In genomic region chr16:9092282-9092962, GRCh38 we compare ENCODE assay signal across 8 cellular contexts. TPM values are rescaled to one million over a fixed set of nuclear protein-coding genes. Genes with fewer than 3 reads are reported as not detected.
A peak's percentile ranks its signal among the peaks of the same experiment; 100 is the strongest.
DNase-seq lines count a peak whose midpoint lies in the region; ATAC-seq and TF ChIP-seq lines count a peak whose summit lies in the region.

No MANE protein-coding gene starts in this region.

- H3K27me3 ChIP-seq in CD4-positive, alpha-beta T cell (ENCODE audit: control insufficient read depth, insufficient read depth, low read length) = no peaks in the 10 kb centered on the region
- no peaks in the 10 kb centered on the region for H3K27me3 ChIP-seq in duodenal mucosa (ENCODE audit: control insufficient read depth in 1 of 2, insufficient read depth in 2 of 2, low read length in 2 of 2)

- H3K4me1 ChIP-seq in duodenal mucosa (ENCODE audit: control insufficient read depth in 1 of 2, insufficient read depth in 2 of 2, low read length in 2 of 2) (peaks cover 37 to 39% of the 10 kb centered on the region in 2 donors), mesodermal cell (ENCODE audit: control insufficient read depth, insufficient read depth, low read length, poor library complexity, severe bottlenecking) (peaks cover 4% of the 10 kb centered on the region)

- DNase-seq in CD4-positive, alpha-beta T cell = peak; percentile 4 to 57 (median 45)
- DNase-seq in KG1 (lab: John Stamatoyannopoulos, UW) (peak; percentile 50), NCI-H774 (lab: John Stamatoyannopoulos, UW) (no peak)
- DNase-seq in activated CD4-positive, alpha-beta T cell treated with anti-CD3 and anti-CD28 coated beads, Interleukin-2, amount 10 ng/mL, durations not matched to agents 7 days and 5 days = peak; percentile 59
- peak; percentile 71 for DNase-seq in stimulated activated naive CD8-positive, alpha-beta T cell treated with anti-CD3 and anti-CD28 coated beads, Interleukin-15, Interleukin-2, amounts not matched to agents 100 U/mL and 50 U/mL, for 24 hours

- peak; percentile 7 for ATAC-seq in CD4-positive, alpha-beta T cell (ENCODE audit: poor library complexity)
- peak; percentile 5 for ATAC-seq in GM19463 (IDR thresholded peaks at IDR 0.05; ENCODE audit: unreplicated experiment)
- ATAC-seq in stimulated activated naive CD8-positive, alpha-beta T cell treated with anti-CD3 and anti-CD28 coated beads, Interleukin-15, Interleukin-2, amounts not matched to agents 100 U/mL and 50 U/mL, for 24 hours = peak; percentile 3

- 0% methylated on average over 32 to 46 of the region's 63 CpGs for WGBS in mesodermal cell (ENCODE audit: insufficient coverage in 2 of 2), 2 experiments

- peaks cover 56% of the 10 kb centered on the region for H3K36me3 Mint-ChIP-seq in CD4-positive, alpha-beta T cell (ENCODE audit: low read depth)
- H3K36me3 Mint-ChIP-seq in activated CD4-positive, alpha-beta T cell treated with anti-CD3 and anti-CD28 coated beads, Interleukin-2, amount 10 ng/mL, durations not matched to agents 7 days and 5 days (ENCODE audit: low read depth) = peaks cover 38% of the 10 kb centered on the region

- POLR2A ChIA-PET in CD4-positive, alpha-beta T cell (lab: Charles Lee) = interaction anchor here (1.6 to 4.1 kb wide), 12 partner anchors 9 to 1850 kb away, joined by 4 to 81 read pairs (median 15); partner anchors contain the start of genes CARHSP1, DEXI, NUBP1 and PMM2
- POLR2A ChIA-PET in activated CD4-positive, alpha-beta T cell treated with anti-CD3 and anti-CD28 coated beads, Interleukin-2, amount 10 ng/mL, durations not matched to agents 7 days and 5 days (lab: Charles Lee) = interaction anchor here (1.0 kb wide), 1 partner anchor 10 kb away, joined by 4 read pairs; no protein-coding TSS in a partner anchor

- intact Hi-C loops in CD4-positive, alpha-beta T cell (cut with DNase I, micrococcal nuclease) = loop anchor here (1.0 to 5.0 kb wide), 7 partner anchors 35 to 1295 kb away; partner anchors contain the start of genes PMM2 (in 2 of the 2), TMEM186 (in 2 of the 2), USP7 (in 2 of the 2) and ATF7IP2 (in 1 of the 2)

- no peaks in the 10 kb centered on the region for H3K27me3 Mint-ChIP-seq in CD4-positive, alpha-beta T cell
- no peaks in the 10 kb centered on the region for H3K27me3 Mint-ChIP-seq in activated CD4-positive, alpha-beta T cell treated with anti-CD3 and anti-CD28 coated beads, Interleukin-2, amount 10 ng/mL, durations not matched to agents 7 days and 5 days

- H3K36me3 ChIP-seq in duodenal mucosa (ENCODE audit: control insufficient read depth in 1 of 2, insufficient read depth in 2 of 2, low read length in 2 of 2) (peaks cover 0 to 11% of the 10 kb centered on the region in 2 donors), mesodermal cell (ENCODE audit: control insufficient read depth, insufficient read depth, low read length) (peaks cover 43% of the 10 kb centered on the region)

- TF ChIP-seq CTCF in CD4-positive, alpha-beta T cell (IDR thresholded peaks at IDR 0.05) = no peak

- H3K9ac ChIP-seq in duodenal mucosa (ENCODE audit: low read depth in 1 of 2, low read length in 2 of 2) = peak overlapping the region; percentile 94 to 97

- peaks cover 54% of the 10 kb centered on the region for H3K4me1 Mint-ChIP-seq in CD4-positive, alpha-beta T cell (ENCODE audit: low read depth)
- H3K4me1 Mint-ChIP-seq in activated CD4-positive, alpha-beta T cell treated with anti-CD3 and anti-CD28 coated beads, Interleukin-2, amount 10 ng/mL, durations not matched to agents 7 days and 5 days = peaks cover 37% of the 10 kb centered on the region

- H3K4me3 Mint-ChIP-seq in CD4-positive, alpha-beta T cell = peak overlapping the region; percentile 96
- peak overlapping the region; percentile 95 for H3K4me3 Mint-ChIP-seq in activated CD4-positive, alpha-beta T cell treated with anti-CD3 and anti-CD28 coated beads, Interleukin-2, amount 10 ng/mL, durations not matched to agents 7 days and 5 days

- H3K27ac Mint-ChIP-seq in CD4-positive, alpha-beta T cell = peak overlapping the region; percentile 97
- H3K27ac Mint-ChIP-seq in activated CD4-positive, alpha-beta T cell treated with anti-CD3 and anti-CD28 coated beads, Interleukin-2, amount 10 ng/mL, durations not matched to agents 7 days and 5 days = peak overlapping the region; percentile 100

- CTCF ChIA-PET in CD4-positive, alpha-beta T cell (lab: Charles Lee) = no interaction called here
- CTCF ChIA-PET in activated CD4-positive, alpha-beta T cell treated with anti-CD3 and anti-CD28 coated beads, Interleukin-2, amount 10 ng/mL, durations not matched to agents 7 days and 5 days (lab: Charles Lee) = interaction anchor here (1.0 to 2.8 kb wide), 4 partner anchors 10 to 45 kb away, joined by 3 to 11 read pairs (median 7); no protein-coding TSS in a partner anchor

- H3K27ac ChIP-seq in CD4-positive, alpha-beta T cell (ENCODE audit: low read depth, low read length) = peak overlapping the region; percentile 90
- H3K27ac ChIP-seq in duodenal mucosa (ENCODE audit: low read depth, low read length) (peak overlapping the region; percentile 99), mesodermal cell (ENCODE audit: low read depth, low read length, severe bottlenecking) (peak overlapping the region; percentile 81)

- no peaks in the 10 kb centered on the region for H3K9me3 Mint-ChIP-seq in CD4-positive, alpha-beta T cell
- no peaks in the 10 kb centered on the region for H3K9me3 Mint-ChIP-seq in activated CD4-positive, alpha-beta T cell treated with anti-CD3 and anti-CD28 coated beads, Interleukin-2, amount 10 ng/mL, durations not matched to agents 7 days and 5 days

- H3K4me3 ChIP-seq in duodenal mucosa (ENCODE audit: low read depth in 1 of 2, low read length in 2 of 2) = peak overlapping the region; percentile 89 to 92
- peak overlapping the region; percentile 96 for H3K4me3 ChIP-seq in mesodermal cell (ENCODE audit: extremely low read depth, insufficient read depth, low read length, poor library complexity, severe bottlenecking)

- H3K9me3 ChIP-seq in CD4-positive, alpha-beta T cell (ENCODE audit: control insufficient read depth, low read length) = no peaks in the 10 kb centered on the region
- H3K9me3 ChIP-seq in duodenal mucosa (ENCODE audit: control insufficient read depth in 1 of 2, low read length in 2 of 2) = no peaks in the 10 kb centered on the region
- no peaks in the 10 kb centered on the region for H3K9me3 ChIP-seq in mesodermal cell (ENCODE audit: control insufficient read depth, low read length)

RNA-seq across cellular contexts. Expression of gene HAPSTR1, which starts 1.0 kb away (rescaled TPM):
- total RNA-seq in CD4-positive, alpha-beta T cell = 100 to 1,000 TPM; 152 to 153 TPM
- total RNA-seq in activated CD4-positive, alpha-beta T cell treated with anti-CD3 and anti-CD28 coated beads, Interleukin-2, amount 10 ng/mL, durations not matched to agents 7 days and 5 days = 10 to 100 TPM; 55.0 to 55.6 TPM
- 29.7 TPM for polyA plus RNA-seq in mesodermal cell (2013, experiment 1 of 2)
- polyA plus RNA-seq in mesodermal cell (2013, experiment 2 of 2) = 30.2 TPM
